In the genomic region with DNA sequence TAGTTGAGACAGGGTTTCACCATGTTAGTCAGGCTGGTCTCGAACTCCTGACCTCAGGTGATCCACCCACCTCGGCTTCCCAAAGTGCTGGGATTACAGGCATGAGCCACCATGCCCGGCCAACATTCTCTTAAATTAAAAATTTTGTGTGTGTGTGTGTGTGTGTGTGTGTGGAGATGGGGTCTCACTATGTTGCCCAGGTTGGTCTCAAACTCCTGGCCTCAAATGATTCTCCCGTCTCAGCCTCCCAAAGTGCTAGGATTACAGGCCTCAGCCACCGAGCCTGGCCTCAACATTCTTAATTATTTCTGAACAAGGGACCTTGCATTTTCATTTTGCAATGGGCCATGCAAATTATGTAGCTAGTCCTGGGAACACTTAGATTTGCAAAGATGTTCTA, we compare ENCODE assay signal across 1 cellular context. TPM values are rescaled to one million over a fixed set of nuclear protein-coding genes. Genes with fewer than 3 reads are reported as not detected.
"Had no signal": no experiment of that assay in that cellular context is flagged by ENCODE, and none has a peak within 500 bp of the region (broad histone marks: within the 10 kb centered on the region; RNA-seq: fewer than 3 reads in every experiment).

No MANE protein-coding gene starts in this region.

RNA-seq across cellular contexts. Expression of gene CCER2, which starts 54.2 kb away (rescaled TPM):
- total RNA-seq: G401 had no signal
